ENCODE assay signal across 10 cellular contexts in the genomic region with DNA sequence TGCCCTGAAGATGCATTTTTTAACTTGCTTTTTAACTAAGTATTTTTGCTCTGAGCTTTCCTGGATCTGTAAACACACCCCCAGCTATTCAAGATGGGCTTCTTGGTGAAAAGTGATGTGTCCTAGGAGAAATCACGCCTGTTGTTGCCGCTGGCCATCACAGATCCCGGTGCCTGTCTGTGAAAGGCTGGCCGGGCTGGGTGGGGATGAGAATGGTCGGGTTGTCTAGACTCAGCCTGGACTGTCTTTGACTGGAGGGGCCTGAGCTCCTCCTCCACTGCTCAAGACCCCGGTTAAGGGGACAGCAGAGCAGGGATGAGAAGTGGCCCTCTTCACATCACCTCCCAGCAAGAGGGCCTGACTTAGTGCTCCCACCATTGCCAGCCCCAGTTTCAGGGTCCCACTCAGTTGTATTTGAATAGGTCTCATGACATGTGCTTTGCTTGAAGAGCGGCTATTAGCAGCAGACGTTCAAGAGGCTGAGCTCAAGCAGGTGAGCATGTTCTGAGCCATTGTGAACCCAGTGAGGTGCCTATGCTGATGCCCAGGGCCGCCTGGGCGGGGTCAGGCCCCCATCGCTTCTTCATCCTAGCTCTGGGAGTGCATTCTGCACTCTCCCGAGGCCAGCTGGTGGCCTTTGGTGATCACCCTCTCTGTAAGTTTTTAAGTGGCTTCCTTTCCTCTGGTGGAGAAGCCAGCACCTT.
A peak's percentile ranks its signal among the peaks of the same experiment; 100 is the strongest.
DNase-seq lines count a peak whose midpoint lies in the region; ATAC-seq and TF ChIP-seq lines count a peak whose summit lies in the region.
"Had no signal": no experiment of that assay in that cellular context is flagged by ENCODE, and none has a peak within 500 bp of the region (broad histone marks: within the 10 kb centered on the region; RNA-seq: fewer than 3 reads in every experiment).

No MANE protein-coding gene starts in this region.

- peaks cover 22% of the 10 kb centered on the region for H3K9me3 ChIP-seq in BLaER1
- H3K9me3 ChIP-seq in left ventricle myocardium inferior (replicated peaks): no peaks in the 10 kb centered on the region
- no peaks in the 10 kb centered on the region for H3K9me3 ChIP-seq in sigmoid colon

- no peaks in the 10 kb centered on the region for H3K27me3 ChIP-seq in BLaER1
- H3K27me3 ChIP-seq in left ventricle myocardium inferior (ENCODE audit: low read depth): no peaks in the 10 kb centered on the region
- H3K27me3 ChIP-seq in sigmoid colon: no peaks in the 10 kb centered on the region

- 0 out of 2 replicates have a peak overlapping the region, but pooled peaks have one; percentile 12 for H3K9ac ChIP-seq in BLaER1

- H3K27ac ChIP-seq in BLaER1: peak overlapping the region; percentile 42
- H3K27ac ChIP-seq in left ventricle myocardium inferior (replicated peaks): peak overlapping the region; percentile 93
- peak overlapping the region; percentile 88 to 95 (median 90) for H3K27ac ChIP-seq in sigmoid colon

- H3K36me3 ChIP-seq in BLaER1 (peaks cover 42% of the 10 kb centered on the region), left ventricle myocardium inferior (no peaks in the 10 kb centered on the region), sigmoid colon (no peaks in the 10 kb centered on the region)

- 85 to 87% methylated on average over 12 of the region's 12 CpGs for WGBS in sigmoid colon, 2 donors

- H3K4me2 ChIP-seq in BLaER1: peak overlapping the region; percentile 30

- intact Hi-C loops in left ventricle myocardium inferior (cut with micrococcal nuclease): no loop called here
- intact Hi-C loops in sigmoid colon (cut with DNase I): loop anchor here (5.0 kb wide), 1 partner anchor 76 kb away; no protein-coding TSS in a partner anchor

- ATAC-seq in SK-N-SH treated with all-trans-retinoic acid at 6 μM for 48 hours (peak; percentile 11), HG03439 (IDR thresholded peaks at IDR 0.05; ENCODE audit: unreplicated experiment) (no peak)

- TF ChIP-seq EP300 in sigmoid colon (IDR thresholded peaks at IDR 0.05): no peak

- no peak for TF ChIP-seq POLR2A in sigmoid colon (IDR thresholded peaks at IDR 0.05)

- H4K20me1 ChIP-seq in BLaER1: peaks cover 100% of the 10 kb centered on the region

- H3K4me1 ChIP-seq in BLaER1 (peaks cover 68% of the 10 kb centered on the region), left ventricle myocardium inferior (peaks cover 100% of the 10 kb centered on the region), sigmoid colon (peaks cover 0 to 77% (median 69%) of the 10 kb centered on the region in 4 donors)

- no peak overlapping the region for H3K4me3 ChIP-seq in BLaER1
- peak overlapping the region; percentile 40 for H3K4me3 ChIP-seq in left ventricle myocardium inferior
- no peak overlapping the region for H3K4me3 ChIP-seq in sigmoid colon

- TF ChIP-seq CTCF in left ventricle myocardium inferior (IDR thresholded peaks at IDR 0.05; ENCODE audit: borderline replicate concordance) (no peak), sigmoid colon (IDR thresholded peaks at IDR 0.05) (no peak)

- DNase-seq in left ventricle myocardium inferior: no peak
- no peak for DNase-seq in sigmoid colon
- DNase-seq in HuH-7.5 (ENCODE audit: low spot score): no peak
- no peak for DNase-seq in effector CD4-positive, alpha-beta T cell
- DNase-seq in NCI-H748 (lab: John Stamatoyannopoulos, UW; ENCODE audit: unreplicated experiment): no peak
- DNase-seq: activated CD4-positive, alpha-beta T cell treated with anti-CD3 and anti-CD28 coated beads, Interleukin-2, amount 50 U/mL, for 1 hour; CD4-positive, CD25-positive, alpha-beta regulatory T cell had no signal

TF ChIP-seq in SK-N-SH treated with all-trans-retinoic acid at 6 μM for 48 hours, 23 proteins besides CTCF, POLR2A, EP300 and RAD21:
- TF ChIP-seq, protein P1, sequence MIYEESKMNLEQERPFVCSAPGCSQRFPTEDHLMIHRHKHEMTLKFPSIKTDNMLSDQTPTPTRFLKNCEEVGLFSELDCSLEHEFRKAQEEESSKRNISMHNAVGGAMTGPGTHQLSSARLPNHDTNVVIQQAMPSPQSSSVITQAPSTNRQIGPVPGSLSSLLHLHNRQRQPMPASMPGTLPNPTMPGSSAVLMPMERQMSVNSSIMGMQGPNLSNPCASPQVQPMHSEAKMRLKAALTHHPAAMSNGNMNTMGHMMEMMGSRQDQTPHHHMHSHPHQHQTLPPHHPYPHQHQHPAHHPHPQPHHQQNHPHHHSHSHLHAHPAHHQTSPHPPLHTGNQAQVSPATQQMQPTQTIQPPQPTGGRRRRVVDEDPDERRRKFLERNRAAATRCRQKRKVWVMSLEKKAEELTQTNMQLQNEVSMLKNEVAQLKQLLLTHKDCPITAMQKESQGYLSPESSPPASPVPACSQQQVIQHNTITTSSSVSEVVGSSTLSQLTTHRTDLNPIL (CRISPR knock-in tag; IDR thresholded peaks at IDR 0.05; ENCODE audit: low read depth): no peak
- TF ChIP-seq BACH2 (CRISPR knock-in tag; IDR thresholded peaks at IDR 0.05; ENCODE audit: borderline replicate concordance) (no peak), ZFP30 (CRISPR knock-in tag; IDR thresholded peaks at IDR 0.05) (no peak), ZNF70 (CRISPR knock-in tag; IDR thresholded peaks at IDR 0.05) (no peak), TCF4 (CRISPR knock-in tag; IDR thresholded peaks at IDR 0.05; ENCODE audit: borderline replicate concordance) (no peak), TOX (CRISPR knock-in tag; IDR thresholded peaks at IDR 0.05; ENCODE audit: borderline replicate concordance) (no peak)
- TF ChIP-seq, protein P2, sequence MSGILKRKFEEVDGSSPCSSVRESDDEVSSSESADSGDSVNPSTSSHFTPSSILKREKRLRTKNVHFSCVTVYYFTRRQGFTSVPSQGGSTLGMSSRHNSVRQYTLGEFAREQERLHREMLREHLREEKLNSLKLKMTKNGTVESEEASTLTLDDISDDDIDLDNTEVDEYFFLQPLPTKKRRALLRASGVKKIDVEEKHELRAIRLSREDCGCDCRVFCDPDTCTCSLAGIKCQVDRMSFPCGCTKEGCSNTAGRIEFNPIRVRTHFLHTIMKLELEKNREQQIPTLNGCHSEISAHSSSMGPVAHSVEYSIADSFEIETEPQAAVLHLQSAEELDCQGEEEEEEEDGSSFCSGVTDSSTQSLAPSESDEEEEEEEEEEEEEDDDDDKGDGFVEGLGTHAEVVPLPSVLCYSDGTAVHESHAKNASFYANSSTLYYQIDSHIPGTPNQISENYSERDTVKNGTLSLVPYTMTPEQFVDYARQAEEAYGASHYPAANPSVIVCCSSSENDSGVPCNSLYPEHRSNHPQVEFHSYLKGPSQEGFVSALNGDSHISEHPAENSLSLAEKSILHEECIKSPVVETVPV (CRISPR knock-in tag; IDR thresholded peaks at IDR 0.05): no peak
- TF ChIP-seq, protein P3, sequence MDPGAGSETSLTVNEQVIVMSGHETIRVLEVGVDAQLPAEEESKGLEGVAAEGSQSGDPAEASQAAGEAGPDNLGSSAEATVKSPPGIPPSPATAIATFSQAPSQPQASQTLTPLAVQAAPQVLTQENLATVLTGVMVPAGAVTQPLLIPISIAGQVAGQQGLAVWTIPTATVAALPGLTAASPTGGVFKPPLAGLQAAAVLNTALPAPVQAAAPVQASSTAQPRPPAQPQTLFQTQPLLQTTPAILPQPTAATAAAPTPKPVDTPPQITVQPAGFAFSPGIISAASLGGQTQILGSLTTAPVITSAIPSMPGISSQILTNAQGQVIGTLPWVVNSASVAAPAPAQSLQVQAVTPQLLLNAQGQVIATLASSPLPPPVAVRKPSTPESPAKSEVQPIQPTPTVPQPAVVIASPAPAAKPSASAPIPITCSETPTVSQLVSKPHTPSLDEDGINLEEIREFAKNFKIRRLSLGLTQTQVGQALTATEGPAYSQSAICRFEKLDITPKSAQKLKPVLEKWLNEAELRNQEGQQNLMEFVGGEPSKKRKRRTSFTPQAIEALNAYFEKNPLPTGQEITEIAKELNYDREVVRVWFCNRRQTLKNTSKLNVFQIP (CRISPR knock-in tag; IDR thresholded peaks at IDR 0.05; ENCODE audit: borderline replicate concordance, low read depth): no peak

Comparison
In these comparisons a context has a peak if more than half of its experiments do, and no peak if none do; other contexts are left out.
1. H3K27ac ChIP-seq: peak in every context shown above with its lines; median percentile 93 in left ventricle myocardium inferior; 90 in sigmoid colon; 42 in BLaER1.